ENCODE assay signal across 2 cellular contexts in genomic region chr19:3296446-3296845, GRCh38.
TF ChIP-seq lines count a peak whose summit lies in the region.

No MANE protein-coding gene starts in this region.

TF ChIP-seq in SK-N-SH, 30 proteins besides CTCF, POLR2A, EP300 and RAD21:
- TF ChIP-seq, protein P1, sequence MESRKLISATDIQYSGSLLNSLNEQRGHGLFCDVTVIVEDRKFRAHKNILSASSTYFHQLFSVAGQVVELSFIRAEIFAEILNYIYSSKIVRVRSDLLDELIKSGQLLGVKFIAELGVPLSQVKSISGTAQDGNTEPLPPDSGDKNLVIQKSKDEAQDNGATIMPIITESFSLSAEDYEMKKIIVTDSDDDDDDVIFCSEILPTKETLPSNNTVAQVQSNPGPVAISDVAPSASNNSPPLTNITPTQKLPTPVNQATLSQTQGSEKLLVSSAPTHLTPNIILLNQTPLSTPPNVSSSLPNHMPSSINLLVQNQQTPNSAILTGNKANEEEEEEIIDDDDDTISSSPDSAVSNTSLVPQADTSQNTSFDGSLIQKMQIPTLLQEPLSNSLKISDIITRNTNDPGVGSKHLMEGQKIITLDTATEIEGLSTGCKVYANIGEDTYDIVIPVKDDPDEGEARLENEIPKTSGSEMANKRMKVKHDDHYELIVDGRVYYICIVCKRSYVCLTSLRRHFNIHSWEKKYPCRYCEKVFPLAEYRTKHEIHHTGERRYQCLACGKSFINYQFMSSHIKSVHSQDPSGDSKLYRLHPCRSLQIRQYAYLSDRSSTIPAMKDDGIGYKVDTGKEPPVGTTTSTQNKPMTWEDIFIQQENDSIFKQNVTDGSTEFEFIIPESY (IDR thresholded peaks at IDR 0.05; ENCODE audit: borderline replicate concordance, low read depth), result no peak
- no peak for TF ChIP-seq RCOR1 (IDR thresholded peaks at IDR 0.05; ENCODE audit: low read length)
- TF ChIP-seq, protein P2, sequence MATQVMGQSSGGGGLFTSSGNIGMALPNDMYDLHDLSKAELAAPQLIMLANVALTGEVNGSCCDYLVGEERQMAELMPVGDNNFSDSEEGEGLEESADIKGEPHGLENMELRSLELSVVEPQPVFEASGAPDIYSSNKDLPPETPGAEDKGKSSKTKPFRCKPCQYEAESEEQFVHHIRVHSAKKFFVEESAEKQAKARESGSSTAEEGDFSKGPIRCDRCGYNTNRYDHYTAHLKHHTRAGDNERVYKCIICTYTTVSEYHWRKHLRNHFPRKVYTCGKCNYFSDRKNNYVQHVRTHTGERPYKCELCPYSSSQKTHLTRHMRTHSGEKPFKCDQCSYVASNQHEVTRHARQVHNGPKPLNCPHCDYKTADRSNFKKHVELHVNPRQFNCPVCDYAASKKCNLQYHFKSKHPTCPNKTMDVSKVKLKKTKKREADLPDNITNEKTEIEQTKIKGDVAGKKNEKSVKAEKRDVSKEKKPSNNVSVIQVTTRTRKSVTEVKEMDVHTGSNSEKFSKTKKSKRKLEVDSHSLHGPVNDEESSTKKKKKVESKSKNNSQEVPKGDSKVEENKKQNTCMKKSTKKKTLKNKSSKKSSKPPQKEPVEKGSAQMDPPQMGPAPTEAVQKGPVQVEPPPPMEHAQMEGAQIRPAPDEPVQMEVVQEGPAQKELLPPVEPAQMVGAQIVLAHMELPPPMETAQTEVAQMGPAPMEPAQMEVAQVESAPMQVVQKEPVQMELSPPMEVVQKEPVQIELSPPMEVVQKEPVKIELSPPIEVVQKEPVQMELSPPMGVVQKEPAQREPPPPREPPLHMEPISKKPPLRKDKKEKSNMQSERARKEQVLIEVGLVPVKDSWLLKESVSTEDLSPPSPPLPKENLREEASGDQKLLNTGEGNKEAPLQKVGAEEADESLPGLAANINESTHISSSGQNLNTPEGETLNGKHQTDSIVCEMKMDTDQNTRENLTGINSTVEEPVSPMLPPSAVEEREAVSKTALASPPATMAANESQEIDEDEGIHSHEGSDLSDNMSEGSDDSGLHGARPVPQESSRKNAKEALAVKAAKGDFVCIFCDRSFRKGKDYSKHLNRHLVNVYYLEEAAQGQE (IDR thresholded peaks at IDR 0.05; ENCODE audit: low read depth, low read length), result no peak
- no peak for TF ChIP-seq FOSL2 (IDR thresholded peaks at IDR 0.05; ENCODE audit: borderline replicate concordance, low read depth)
- no peak for TF ChIP-seq TAF1 (IDR thresholded peaks at IDR 0.05; ENCODE audit: borderline replicate concordance, low read depth, low read length)
- TF ChIP-seq, protein P3, sequence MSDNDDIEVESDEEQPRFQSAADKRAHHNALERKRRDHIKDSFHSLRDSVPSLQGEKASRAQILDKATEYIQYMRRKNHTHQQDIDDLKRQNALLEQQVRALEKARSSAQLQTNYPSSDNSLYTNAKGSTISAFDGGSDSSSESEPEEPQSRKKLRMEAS (IDR thresholded peaks at IDR 0.05; ENCODE audit: low read depth), result no peak
- no peak for TF ChIP-seq MXI1 (IDR thresholded peaks at IDR 0.05; ENCODE audit: low read depth, low read length)
- TF ChIP-seq, protein P4, sequence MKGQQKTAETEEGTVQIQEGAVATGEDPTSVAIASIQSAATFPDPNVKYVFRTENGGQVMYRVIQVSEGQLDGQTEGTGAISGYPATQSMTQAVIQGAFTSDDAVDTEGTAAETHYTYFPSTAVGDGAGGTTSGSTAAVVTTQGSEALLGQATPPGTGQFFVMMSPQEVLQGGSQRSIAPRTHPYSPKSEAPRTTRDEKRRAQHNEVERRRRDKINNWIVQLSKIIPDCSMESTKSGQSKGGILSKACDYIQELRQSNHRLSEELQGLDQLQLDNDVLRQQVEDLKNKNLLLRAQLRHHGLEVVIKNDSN (IDR thresholded peaks at IDR 0.05; ENCODE audit: borderline replicate concordance, low read depth), result no peak
- TF ChIP-seq RFX5 (IDR thresholded peaks at IDR 0.05; ENCODE audit: low read length), result no peak
- TF ChIP-seq YY1 (IDR thresholded peaks at IDR 0.05; ENCODE audit: low read depth), result no peak
TF ChIP-seq in SK-N-SH: peak in this region for 0.

TF ChIP-seq in SK-N-SH treated with all-trans-retinoic acid at 6 μM for 48 hours, 23 proteins besides CTCF, POLR2A, EP300 and RAD21 (continued from another document):
- TF ChIP-seq ESRRG (CRISPR knock-in tag; IDR thresholded peaks at IDR 0.05) (no peak), GLIS3 (CRISPR knock-in tag; IDR thresholded peaks at IDR 0.05) (no peak), ZFP30 (CRISPR knock-in tag; IDR thresholded peaks at IDR 0.05) (no peak), ZC3H10 (CRISPR knock-in tag; IDR thresholded peaks at IDR 0.05) (no peak), TOX (CRISPR knock-in tag; IDR thresholded peaks at IDR 0.05; ENCODE audit: borderline replicate concordance) (no peak), BACH2 (CRISPR knock-in tag; IDR thresholded peaks at IDR 0.05; ENCODE audit: borderline replicate concordance) (no peak)
- TF ChIP-seq, protein P5, sequence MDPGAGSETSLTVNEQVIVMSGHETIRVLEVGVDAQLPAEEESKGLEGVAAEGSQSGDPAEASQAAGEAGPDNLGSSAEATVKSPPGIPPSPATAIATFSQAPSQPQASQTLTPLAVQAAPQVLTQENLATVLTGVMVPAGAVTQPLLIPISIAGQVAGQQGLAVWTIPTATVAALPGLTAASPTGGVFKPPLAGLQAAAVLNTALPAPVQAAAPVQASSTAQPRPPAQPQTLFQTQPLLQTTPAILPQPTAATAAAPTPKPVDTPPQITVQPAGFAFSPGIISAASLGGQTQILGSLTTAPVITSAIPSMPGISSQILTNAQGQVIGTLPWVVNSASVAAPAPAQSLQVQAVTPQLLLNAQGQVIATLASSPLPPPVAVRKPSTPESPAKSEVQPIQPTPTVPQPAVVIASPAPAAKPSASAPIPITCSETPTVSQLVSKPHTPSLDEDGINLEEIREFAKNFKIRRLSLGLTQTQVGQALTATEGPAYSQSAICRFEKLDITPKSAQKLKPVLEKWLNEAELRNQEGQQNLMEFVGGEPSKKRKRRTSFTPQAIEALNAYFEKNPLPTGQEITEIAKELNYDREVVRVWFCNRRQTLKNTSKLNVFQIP (CRISPR knock-in tag; IDR thresholded peaks at IDR 0.05; ENCODE audit: borderline replicate concordance, low read depth), result no peak
- TF ChIP-seq, protein P6, sequence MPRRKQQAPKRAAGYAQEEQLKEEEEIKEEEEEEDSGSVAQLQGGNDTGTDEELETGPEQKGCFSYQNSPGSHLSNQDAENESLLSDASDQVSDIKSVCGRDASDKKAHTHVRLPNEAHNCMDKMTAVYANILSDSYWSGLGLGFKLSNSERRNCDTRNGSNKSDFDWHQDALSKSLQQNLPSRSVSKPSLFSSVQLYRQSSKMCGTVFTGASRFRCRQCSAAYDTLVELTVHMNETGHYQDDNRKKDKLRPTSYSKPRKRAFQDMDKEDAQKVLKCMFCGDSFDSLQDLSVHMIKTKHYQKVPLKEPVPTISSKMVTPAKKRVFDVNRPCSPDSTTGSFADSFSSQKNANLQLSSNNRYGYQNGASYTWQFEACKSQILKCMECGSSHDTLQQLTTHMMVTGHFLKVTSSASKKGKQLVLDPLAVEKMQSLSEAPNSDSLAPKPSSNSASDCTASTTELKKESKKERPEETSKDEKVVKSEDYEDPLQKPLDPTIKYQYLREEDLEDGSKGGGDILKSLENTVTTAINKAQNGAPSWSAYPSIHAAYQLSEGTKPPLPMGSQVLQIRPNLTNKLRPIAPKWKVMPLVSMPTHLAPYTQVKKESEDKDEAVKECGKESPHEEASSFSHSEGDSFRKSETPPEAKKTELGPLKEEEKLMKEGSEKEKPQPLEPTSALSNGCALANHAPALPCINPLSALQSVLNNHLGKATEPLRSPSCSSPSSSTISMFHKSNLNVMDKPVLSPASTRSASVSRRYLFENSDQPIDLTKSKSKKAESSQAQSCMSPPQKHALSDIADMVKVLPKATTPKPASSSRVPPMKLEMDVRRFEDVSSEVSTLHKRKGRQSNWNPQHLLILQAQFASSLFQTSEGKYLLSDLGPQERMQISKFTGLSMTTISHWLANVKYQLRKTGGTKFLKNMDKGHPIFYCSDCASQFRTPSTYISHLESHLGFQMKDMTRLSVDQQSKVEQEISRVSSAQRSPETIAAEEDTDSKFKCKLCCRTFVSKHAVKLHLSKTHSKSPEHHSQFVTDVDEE (CRISPR knock-in tag; IDR thresholded peaks at IDR 0.05), result no peak
